Comparison of ENCODE assay signal across 28 cellular contexts in genomic region chr1:165080253-165080896, GRCh38.
"Had no signal": no experiment of that assay in that cellular context is flagged by ENCODE, and none has a peak within 500 bp of the region (broad histone marks: within the 10 kb centered on the region; RNA-seq: fewer than 3 reads in every experiment).

No MANE protein-coding gene starts in this region.

- H3K27me3 ChIP-seq: esophagus squamous epithelium, heart left ventricle, neutrophil, right lobe of liver had no signal

- H3K9me3 ChIP-seq: left ventricle myocardium inferior, neutrophil, right lobe of liver, thoracic aorta had no signal

- DNase-seq: activated CD4-positive, alpha-beta memory T cell treated with anti-CD3 and anti-CD28 coated beads, Interleukin-2, amount 10 ng/mL, durations not matched to agents 7 days and 5 days; activated CD4-positive, alpha-beta T cell treated with anti-CD3 and anti-CD28 coated beads for 1 hour; activated CD4-positive, alpha-beta T cell treated with anti-CD3 and anti-CD28 coated beads, Interleukin-2, amount 10 ng/mL, durations not matched to agents 7 days and 5 days; activated CD8-positive, alpha-beta memory T cell treated with anti-CD3 and anti-CD28 coated beads, Interleukin-2, amount 50 U/mL, for 48 hours; activated gamma-delta T cell treated with Interleukin-2 at 50 U/mL for 16 hours; activated naive CD4-positive, alpha-beta T cell treated with anti-CD3 and anti-CD28 coated beads, Interleukin-2, amount 50 U/mL, for 16 hours; activated T-cell treated with anti-CD3 and anti-CD28 coated beads, Interleukin-2, amount 50 U/mL, for 24 hours; amniotic stem cell; esophagus squamous epithelium; heart left ventricle; hypothalamus; immature natural killer cell; left ventricle myocardium inferior; naive B cell; nephron progenitor cell; right lobe of liver; stimulated activated CD4-positive, alpha-beta T cell treated with anti-CD3 and anti-CD28 coated beads, Interleukin-12 subunit alpha, Interleukin-12 subunit beta, amount 100 ng/mL, for 4 hours; stimulated activated CD4-positive, alpha-beta T cell treated with anti-CD3 and anti-CD28 coated beads, Interleukin-4, amount 100 ng/mL, for 1 hour; T-helper 17 cell; T1000; trophoblast cell had no signal

- H3K36me3 ChIP-seq: esophagus squamous epithelium, heart left ventricle, left ventricle myocardium inferior, neutrophil, right lobe of liver, thoracic aorta had no signal

- H3K4me1 ChIP-seq: esophagus squamous epithelium, heart left ventricle, left ventricle myocardium inferior, right lobe of liver had no signal

- H3K27ac ChIP-seq: epithelial cell of prostate, esophagus squamous epithelium, heart left ventricle, left ventricle myocardium inferior, neutrophil, right lobe of liver, skin epidermis, thoracic aorta had no signal

- ATAC-seq: activated T-helper 17 cell treated with anti-CD3 and anti-CD28 coated beads, Interleukin-2, amount 50 U/mL, for 72 hours; heart left ventricle; right lobe of liver; T-helper 17 cell; WTC11 had no signal

- H3K4me3 ChIP-seq: esophagus squamous epithelium, heart left ventricle, left ventricle myocardium inferior, lung, right lobe of liver, skin epidermis, thoracic aorta had no signal
